Comparison of ENCODE assay signal across 1 cellular context in the genomic region with DNA sequence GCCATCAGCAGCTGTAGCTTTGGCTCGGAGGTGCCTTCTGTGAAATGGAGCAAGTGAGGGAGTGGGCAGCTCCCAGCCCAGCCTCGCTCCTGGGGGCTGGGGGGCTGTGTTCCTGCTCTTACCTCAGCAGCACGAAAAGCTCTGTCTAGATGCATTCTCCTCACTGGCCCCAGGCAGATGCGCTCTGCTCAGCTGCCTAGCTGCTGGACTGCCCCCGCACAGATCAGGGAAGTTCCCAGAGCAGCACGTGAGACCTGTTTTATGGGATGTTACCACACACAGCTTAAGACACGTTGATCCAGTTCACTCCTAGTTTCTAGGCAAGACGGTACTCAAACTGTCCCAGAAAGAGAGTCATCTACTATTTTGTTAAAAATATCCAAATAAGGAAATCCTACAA.
TF ChIP-seq lines count a peak whose summit lies in the region.

No MANE protein-coding gene starts in this region.

TF ChIP-seq in K562, 482 proteins besides CTCF, POLR2A, EP300 and RAD21 (continued from another document):
- no peak for TF ChIP-seq ZNF407 (IDR thresholded peaks at IDR 0.05; ENCODE audit: low read depth)
TF ChIP-seq in K562: peak in this region for 2.
